In genomic region chr3:40524571-40525285, GRCh38 we compare ENCODE assay signal across 8 cellular contexts. TPM values are rescaled to one million over a fixed set of nuclear protein-coding genes. Genes with fewer than 3 reads are reported as not detected.
DNase-seq lines count a peak whose midpoint lies in the region; ATAC-seq and TF ChIP-seq lines count a peak whose summit lies in the region.

TSS of gene ZNF621 (plus strand) at chr3:40524960. CDS start at chr3:40525841, 881 bp downstream.

- H3K27ac Mint-ChIP-seq in neural crest cell (ENCODE audit: unreplicated experiment), result peak within 1 kb of the TSS; percentile 97

- peaks cover 15% of the 10 kb centered on the region for H3K4me1 ChIP-seq in stomach smooth muscle (ENCODE audit: control insufficient read depth, insufficient read depth, low read length)

- TF ChIP-seq CTCF in fibroblast of villous mesenchyme (IDR thresholded peaks at IDR 0.05; ENCODE audit: insufficient read depth, low read depth, low read length), result no peak
- no peak for TF ChIP-seq CTCF in neural crest cell (conservative IDR thresholded peaks at IDR 0.05)

- in situ Hi-C loops in KBM-7 (cut with MboI; ENCODE audit: low pct_unique_long_range_greater_than_20kb, low sequenced_read_pairs), result no loop called here

- peaks cover 40% of the 10 kb centered on the region for H3K4me1 Mint-ChIP-seq in neural crest cell

- peaks cover 5 to 12% of the 10 kb centered on the region in 2 donors for H3K36me3 ChIP-seq in stomach smooth muscle (ENCODE audit: control insufficient read depth in 2 of 2, insufficient read depth in 2 of 2, low read length in 2 of 2)

- peaks cover 15% of the 10 kb centered on the region for H3K36me3 Mint-ChIP-seq in neural crest cell (ENCODE audit: low read depth)

- no peaks in the 10 kb centered on the region for H3K27me3 ChIP-seq in stomach smooth muscle (ENCODE audit: control insufficient read depth in 1 of 2, insufficient read depth in 2 of 2, low read length in 2 of 2)

- peak within 1 kb of the TSS; percentile 89 to 98 for H3K9ac ChIP-seq in stomach smooth muscle (ENCODE audit: low read length in 2 of 2)

- peak within 1 kb of the TSS; percentile 99 for H3K4me3 Mint-ChIP-seq in neural crest cell

- peak; percentile 99 for ATAC-seq in GM21723 (IDR thresholded peaks at IDR 0.05; ENCODE audit: unreplicated experiment)

- peak; percentile 93 for TF ChIP-seq POLR2A in Raji (IDR thresholded peaks at IDR 0.05; ENCODE audit: insufficient read depth, low read depth, low read length)

- DNase-seq in EH (ENCODE audit: low read depth) (peak; percentile 89), KBM-7 (peak; percentile 87), fibroblast of villous mesenchyme (ENCODE audit: low read depth) (peak; percentile 87), neural crest cell (ENCODE audit: low read depth, low spot score) (peak; percentile 86)
- DNase-seq in activated effector memory CD4-positive, alpha-beta T cell treated with anti-CD3 and anti-CD28 coated beads, Interleukin-2, amount 50 U/mL, for 16 hours, result peak; percentile 94

- H3K9me3 Mint-ChIP-seq in neural crest cell, result no peaks in the 10 kb centered on the region

- no peaks in the 10 kb centered on the region for H3K27me3 Mint-ChIP-seq in neural crest cell (ENCODE audit: low read depth)

- H3K4me3 ChIP-seq in fibroblast of villous mesenchyme (ENCODE audit: low read depth, low read length), result peak within 1 kb of the TSS; percentile 95
- H3K4me3 ChIP-seq in stomach smooth muscle (ENCODE audit: low read length in 2 of 2), result peak within 1 kb of the TSS; percentile 94 to 97

- peak within 1 kb of the TSS; percentile 88 for H3K27ac ChIP-seq in stomach smooth muscle (ENCODE audit: low read length)

- H3K9me3 ChIP-seq in stomach smooth muscle (ENCODE audit: control insufficient read depth in 2 of 2, low read length in 2 of 2), result no peaks in the 10 kb centered on the region

RNA-seq across cellular contexts. Expression of gene ZNF621, which starts in this region (rescaled TPM):
- 18.0 and 19.0 TPM in 2 replicates for total RNA-seq in fibroblast of villous mesenchyme
- total RNA-seq in neural crest cell, result 29.5 and 32.6 TPM in 2 replicates

Comparison
In these comparisons a context has a peak if more than half of its experiments do, and no peak if none do; other contexts are left out.
1. Peak in every context shown above with its lines: DNase-seq, ATAC-seq, H3K4me3 ChIP-seq and H3K27ac ChIP-seq.